27 cellular contexts compared by ENCODE assay signal in the genomic region with DNA sequence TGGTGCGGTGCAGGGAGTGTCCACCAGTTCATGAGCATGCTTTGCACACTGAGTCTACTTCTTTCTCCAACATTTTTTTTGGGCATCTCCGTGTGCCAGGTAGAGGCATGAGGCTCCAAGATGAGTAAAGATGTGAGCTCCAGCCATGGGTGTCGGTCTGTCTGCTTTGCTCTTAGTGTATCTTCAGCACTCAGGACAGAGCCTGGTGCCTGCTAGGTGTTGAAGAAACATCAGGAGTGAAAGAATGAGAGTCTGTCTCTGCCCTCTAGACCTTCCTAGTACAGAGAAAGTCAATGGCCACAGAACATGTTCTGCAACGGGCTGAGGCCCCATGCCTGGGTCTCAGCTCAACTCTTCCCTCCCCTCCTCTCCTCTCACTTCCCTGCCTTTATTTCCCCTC.
A peak's percentile ranks its signal among the peaks of the same experiment; 100 is the strongest.
DNase-seq lines count a peak whose midpoint lies in the region; ATAC-seq, FAIRE-seq and TF ChIP-seq lines count a peak whose summit lies in the region.
"Had no signal": no experiment of that assay in that cellular context is flagged by ENCODE, and none has a peak within 500 bp of the region (broad histone marks: within the 10 kb centered on the region; RNA-seq: fewer than 3 reads in every experiment).

No MANE protein-coding gene starts in this region.

- DNase-seq in SK-N-SH (no peak), HepG2 (ENCODE audit: low spot score) (no peak), right lobe of liver (no peak), left lobe of liver (ENCODE audit: low spot score) (peak; percentile 1), type B pancreatic cell (ENCODE audit: extremely low spot score, unreplicated experiment) (peak; percentile 29)
- DNase-seq: ACHN; AML-193; BE2C; CD4-positive, alpha-beta T cell; CD8-positive, alpha-beta memory T cell; DMS 273 treated with DMSO at 0.1 percent for 48 hours; DMS79; EL; GF-D8; H7; HCEC 1CT had no signal

- H4K20me1 ChIP-seq in SK-N-SH (ENCODE audit: insufficient read depth) = no peaks in the 10 kb centered on the region
- no peaks in the 10 kb centered on the region for H4K20me1 ChIP-seq in HepG2 (ENCODE audit: insufficient read depth, low read length)
- H4K20me1 ChIP-seq: BLaER1 treated with 17β-estradiol and CSF1 and Interleukin-3, amounts not matched to agents 10 nM and 100 nM had no signal

- FAIRE-seq in HepG2 (lab: Jason Lieb, UNC) = no peak
- FAIRE-seq: A204.1, D721Med, GM12891, GM18507, H1 had no signal

- no peaks in the 10 kb centered on the region for H3K9me2 ChIP-seq in SK-N-SH

- H3K79me2 ChIP-seq in SK-N-SH (ENCODE audit: insufficient read depth) (no peaks in the 10 kb centered on the region), HepG2 (ENCODE audit: insufficient read depth, low read length) (no peaks in the 10 kb centered on the region)

- in situ Hi-C loops in HepG2 (cut with HindIII; ENCODE audit: extremely low pct_ligation_motif_present, low pct_unique_long_range_greater_than_20kb) = no loop called here

- H3K4me3 ChIP-seq in SK-N-SH (ENCODE audit: low read depth in 2 of 2, low read length in 1 of 2) (no peak overlapping the region), HepG2 (replicated peaks in 1 of 3; ENCODE audit: insufficient read depth in 1 of 3, low read depth in 2 of 3, low read length in 3 of 3) (no peak overlapping the region), right lobe of liver (no peak overlapping the region)
- H3K4me3 ChIP-seq: BLaER1 treated with 17β-estradiol and CSF1 and Interleukin-3, amounts not matched to agents 10 nM and 100 nM had no signal

- H3K27ac ChIP-seq in SK-N-SH (ENCODE audit: low read depth in 2 of 2, low read length in 1 of 2) (no peak overlapping the region), HepG2 (ENCODE audit: extremely low read length, insufficient read depth, low read length) (no peak overlapping the region), right lobe of liver (no peak overlapping the region)
- H3K27ac ChIP-seq: 22Rv1; BLaER1 treated with 17β-estradiol and CSF1 and Interleukin-3, amounts not matched to agents 10 nM and 100 nM had no signal

- no peaks in the 10 kb centered on the region; the same call in 1 of the 2 replicates for H3K27me3 ChIP-seq in SK-N-SH (ENCODE audit: insufficient read depth)
- peaks cover 3 to 42% of the 10 kb centered on the region in 2 experiments; a peak in 3 of 5 replicates for H3K27me3 ChIP-seq in HepG2 (ENCODE audit: control insufficient read depth in 1 of 2, insufficient read depth in 2 of 2, low read length in 2 of 2)
- no peaks in the 10 kb centered on the region for H3K27me3 ChIP-seq in right lobe of liver
- H3K27me3 ChIP-seq: BE2C; BLaER1 treated with 17β-estradiol and CSF1 and Interleukin-3, amounts not matched to agents 10 nM and 100 nM had no signal

- intact Hi-C loops in HepG2 (cut with micrococcal nuclease; ENCODE audit: unreplicated experiment) = no loop called here
- intact Hi-C loops in right lobe of liver (cut with DNase I) = no loop called here

- no peak for TF ChIP-seq EP300 in SK-N-SH (IDR thresholded peaks at IDR 0.05; ENCODE audit: borderline replicate concordance in 1 of 2, low read depth in 1 of 2, low read length in 1 of 2)
- no peak for TF ChIP-seq EP300 in HepG2 (IDR thresholded peaks at IDR 0.05; ENCODE audit: low read depth in 2 of 2, low read length in 2 of 2)
- no peak for TF ChIP-seq EP300 in HepG2 (CRISPR knock-in tag; IDR thresholded peaks at IDR 0.05; ENCODE audit: borderline replicate concordance)

- H3K4me3 Mint-ChIP-seq in type B pancreatic cell = no peak overlapping the region
- H3K4me3 Mint-ChIP-seq: CD14-positive monocyte; CD4-positive, alpha-beta T cell; CD8-positive, alpha-beta memory T cell had no signal

- H3K4me1 ChIP-seq in SK-N-SH (ENCODE audit: control insufficient read depth in 1 of 2, insufficient read depth in 2 of 2, low read depth in 1 of 2, low read length in 1 of 2) = no peaks in the 10 kb centered on the region
- no peaks in the 10 kb centered on the region for H3K4me1 ChIP-seq in HepG2 (ENCODE audit: insufficient read depth, low read length)
- no peaks in the 10 kb centered on the region for H3K4me1 ChIP-seq in right lobe of liver
- H3K4me1 ChIP-seq: BE2C had no signal

- H3K4me1 Mint-ChIP-seq in type B pancreatic cell (ENCODE audit: unreplicated experiment) = no peaks in the 10 kb centered on the region
- H3K4me1 Mint-ChIP-seq: CD14-positive monocyte; CD8-positive, alpha-beta memory T cell had no signal

- no peaks in the 10 kb centered on the region for H3F3A ChIP-seq in SK-N-SH (replicated peaks; ENCODE audit: insufficient read depth)

- TF ChIP-seq RAD21 in SK-N-SH (IDR thresholded peaks at IDR 0.05; ENCODE audit: low read length) = no peak
- no peak for TF ChIP-seq RAD21 in HepG2 (CRISPR knock-in tag; IDR thresholded peaks at IDR 0.05)

- ATAC-seq in SK-N-SH treated with all-trans-retinoic acid at 6 μM for 48 hours = no peak
- ATAC-seq in HepG2 = no peak
- no peak for ATAC-seq in right lobe of liver
- no peak for ATAC-seq in left lobe of liver
- ATAC-seq in HG02840 (IDR thresholded peaks at IDR 0.05; ENCODE audit: low FRiP score, unreplicated experiment) = no peak
- no peak for ATAC-seq in HG03460 (IDR thresholded peaks at IDR 0.05; ENCODE audit: unreplicated experiment)

- H3K4me2 ChIP-seq in SK-N-SH = no peak overlapping the region
- no peak overlapping the region for H3K4me2 ChIP-seq in HepG2 (ENCODE audit: low read depth, low read length)
- H3K4me2 ChIP-seq: BLaER1 treated with 17β-estradiol and CSF1 and Interleukin-3, amounts not matched to agents 10 nM and 100 nM had no signal

- H3K36me3 Mint-ChIP-seq in type B pancreatic cell = no peaks in the 10 kb centered on the region
- H3K36me3 Mint-ChIP-seq: CD14-positive monocyte; CD8-positive, alpha-beta memory T cell had no signal

- WGBS in SK-N-SH (ENCODE audit: low lambda C conversion rate) = 15% methylated on average over 4 of the region's 4 CpGs
- WGBS in HepG2 (ENCODE audit: low lambda C conversion rate) = 4% methylated on average over 4 of the region's 4 CpGs
- 43% methylated on average over 4 of the region's 4 CpGs for WGBS in right lobe of liver (ENCODE audit: insufficient coverage, low coverage, low lambda C conversion rate, missing lambda C conversion rate)

- POLR2A ChIA-PET in SK-N-SH (lab: Yijun Ruan, JAX) = no interaction called here
- POLR2A ChIA-PET in HepG2 (lab: Yijun Ruan, JAX) = no interaction called here

- BruUV-seq in HepG2 (replicated peaks; lab: Mats Ljungman, UMichigan) = no TSS peak

- H2AFZ ChIP-seq in SK-N-SH (ENCODE audit: low read depth) = no peak overlapping the region
- no peak overlapping the region for H2AFZ ChIP-seq in HepG2 (ENCODE audit: low read length)

- H3K9me3 ChIP-seq in SK-N-SH (no peaks in the 10 kb centered on the region), HepG2 (ENCODE audit: low read length) (no peaks in the 10 kb centered on the region), right lobe of liver (no peaks in the 10 kb centered on the region)
- H3K9me3 ChIP-seq: BE2C had no signal

- CTCF ChIA-PET in SK-N-SH (lab: Yijun Ruan, JAX) = no interaction called here
- CTCF ChIA-PET in HepG2 (lab: Yijun Ruan, JAX; ENCODE audit: low intra/inter-chr PET ratio, low total read pairs) = no interaction called here

- H3K9me3 Mint-ChIP-seq in type B pancreatic cell = peaks cover 11% of the 10 kb centered on the region

- H3K27me3 Mint-ChIP-seq in type B pancreatic cell = no peaks in the 10 kb centered on the region

- no peak for TF ChIP-seq POLR2A in HepG2 (IDR thresholded peaks at IDR 0.05; ENCODE audit: insufficient read depth in 1 of 2, low read depth in 2 of 2, low read length in 2 of 2)
- TF ChIP-seq POLR2A in right lobe of liver (IDR thresholded peaks at IDR 0.05) = no peak

- no peaks in the 10 kb centered on the region for H3K36me3 ChIP-seq in SK-N-SH (replicated peaks in 1 of 2; ENCODE audit: control insufficient read depth in 1 of 2, insufficient read depth in 2 of 2, low read length in 1 of 2)
- no peaks in the 10 kb centered on the region for H3K36me3 ChIP-seq in HepG2 (replicated peaks in 1 of 2; ENCODE audit: control insufficient read depth in 1 of 2, insufficient read depth in 2 of 2, low read length in 2 of 2)
- no peaks in the 10 kb centered on the region for H3K36me3 ChIP-seq in right lobe of liver
- H3K36me3 ChIP-seq: BE2C; BLaER1 treated with 17β-estradiol and CSF1 and Interleukin-3, amounts not matched to agents 10 nM and 100 nM had no signal

- H3K9ac ChIP-seq in SK-N-SH (no peak overlapping the region), HepG2 (ENCODE audit: insufficient read depth, low read depth, low read length) (no peak overlapping the region)
- H3K9ac ChIP-seq: BLaER1 treated with 17β-estradiol and CSF1 and Interleukin-3, amounts not matched to agents 10 nM and 100 nM had no signal

- H3K27ac Mint-ChIP-seq in type B pancreatic cell = no peak overlapping the region
- H3K27ac Mint-ChIP-seq: CD4-positive, alpha-beta T cell; CD8-positive, alpha-beta memory T cell had no signal

- no peak for TF ChIP-seq CTCF in SK-N-SH (IDR thresholded peaks at IDR 0.05)
- no peak for TF ChIP-seq CTCF in HepG2 (CRISPR knock-in tag; IDR thresholded peaks at IDR 0.05)
- no peak for TF ChIP-seq CTCF in right lobe of liver (IDR thresholded peaks at IDR 0.05)
- TF ChIP-seq CTCF in type B pancreatic cell (conservative IDR thresholded peaks at IDR 0.05) = no peak

TF ChIP-seq in SK-N-SH treated with all-trans-retinoic acid at 6 μM for 48 hours, 23 proteins besides CTCF, POLR2A, EP300 and RAD21:
- TF ChIP-seq SNAI2 (CRISPR knock-in tag; IDR thresholded peaks at IDR 0.05) = no peak
TF ChIP-seq in SK-N-SH treated with all-trans-retinoic acid at 6 μM for 48 hours: peak in this region for 0.

Comparison
In these comparisons a context has a peak if more than half of its experiments do, and no peak if none do; other contexts are left out.
1. DNase-seq: peak in left lobe of liver (single experiment) and type B pancreatic cell (single experiment); none in SK-N-SH (single experiment), HepG2 (single experiment) and right lobe of liver (0 of 3).